1 cellular context compared by ENCODE assay signal in the genomic region with DNA sequence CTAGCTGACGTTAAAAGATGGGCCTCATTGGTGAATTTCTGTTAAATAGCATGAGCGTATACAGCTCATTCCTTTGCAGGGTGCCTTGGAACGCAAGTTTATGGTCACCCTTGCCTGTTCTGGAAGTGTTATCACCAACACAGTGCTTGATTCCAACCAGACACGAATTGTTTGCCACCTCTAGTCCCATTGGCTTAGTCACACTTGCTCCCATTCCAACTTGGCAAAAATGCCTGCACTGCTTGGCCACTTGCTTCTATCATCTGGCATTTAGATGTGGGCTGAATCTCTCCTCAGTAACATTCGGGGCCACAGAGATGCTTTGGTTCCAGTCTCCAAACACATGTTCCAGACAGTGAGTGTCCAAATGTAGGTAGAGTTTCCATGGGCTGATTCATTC.
TF ChIP-seq lines count a peak whose summit lies in the region.

No MANE protein-coding gene starts in this region.

TF ChIP-seq in H1, 55 proteins besides CTCF, POLR2A, EP300 and RAD21:
- TF ChIP-seq SAP30 (IDR thresholded peaks at IDR 0.05; ENCODE audit: insufficient read depth, insufficient replicate concordance, low read length) (no peak), ASH2L (IDR thresholded peaks at IDR 0.05; ENCODE audit: low read length) (no peak), SP1 (IDR thresholded peaks at IDR 0.05; ENCODE audit: low read depth, low read length) (no peak), BCL11A (IDR thresholded peaks at IDR 0.05; ENCODE audit: low read depth in 2 of 2, low read length in 2 of 2) (no peak), EZH2 (IDR thresholded peaks at IDR 0.05; ENCODE audit: low read depth, low read length, severe bottlenecking) (no peak), YY1 (IDR thresholded peaks at IDR 0.05; ENCODE audit: low read depth, low read length) (no peak), CEBPB (IDR thresholded peaks at IDR 0.05; ENCODE audit: low read depth, low read length) (no peak), SRF (IDR thresholded peaks at IDR 0.05; ENCODE audit: low read depth, low read length) (no peak)
TF ChIP-seq in H1: peak in this region for 0.
